1 cellular context compared by ENCODE assay signal in the genomic region with DNA sequence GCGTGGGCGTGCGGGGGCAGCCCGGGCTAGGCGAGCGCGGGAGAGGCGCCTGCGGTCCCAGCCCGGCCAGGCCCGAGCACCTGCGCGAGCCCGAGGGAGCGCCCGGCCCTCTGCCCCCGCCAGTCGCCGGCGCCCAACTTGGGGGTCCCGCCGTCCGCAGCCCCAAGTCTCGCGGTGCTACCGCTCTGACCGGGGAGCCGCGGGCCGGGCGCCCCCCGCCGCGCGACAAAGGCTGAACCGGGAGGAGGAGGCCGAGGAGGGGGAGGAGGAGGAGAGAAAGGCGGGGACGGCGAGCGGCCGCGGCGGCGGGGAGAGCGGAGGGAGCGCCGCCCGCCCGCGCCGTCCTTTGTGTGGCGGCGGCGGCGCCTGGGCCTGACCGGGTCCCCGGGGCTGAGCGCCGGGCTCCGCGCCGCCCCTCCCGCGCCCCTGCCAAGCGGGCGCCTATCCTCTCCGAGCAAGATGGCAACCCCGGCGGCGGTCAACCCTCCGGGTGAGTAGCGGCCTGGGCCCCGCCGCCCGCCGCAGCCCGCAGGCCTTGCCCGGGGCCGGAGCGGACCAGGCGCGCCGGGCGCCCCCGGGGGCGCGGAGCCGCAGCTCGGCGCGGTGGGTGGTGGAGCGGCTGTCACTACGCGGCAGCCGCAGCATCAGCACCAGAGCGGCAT.
TF ChIP-seq lines count a peak whose summit lies in the region.

TSS of gene ARNT2 (plus strand) at position 326 of the 662 bp plus-strand sequence. CDS start at position 460, 134 bp downstream.

TF ChIP-seq in IMR-90, 13 proteins besides CTCF, POLR2A, EP300 and RAD21 (continued from another document):
- TF ChIP-seq, protein P1, sequence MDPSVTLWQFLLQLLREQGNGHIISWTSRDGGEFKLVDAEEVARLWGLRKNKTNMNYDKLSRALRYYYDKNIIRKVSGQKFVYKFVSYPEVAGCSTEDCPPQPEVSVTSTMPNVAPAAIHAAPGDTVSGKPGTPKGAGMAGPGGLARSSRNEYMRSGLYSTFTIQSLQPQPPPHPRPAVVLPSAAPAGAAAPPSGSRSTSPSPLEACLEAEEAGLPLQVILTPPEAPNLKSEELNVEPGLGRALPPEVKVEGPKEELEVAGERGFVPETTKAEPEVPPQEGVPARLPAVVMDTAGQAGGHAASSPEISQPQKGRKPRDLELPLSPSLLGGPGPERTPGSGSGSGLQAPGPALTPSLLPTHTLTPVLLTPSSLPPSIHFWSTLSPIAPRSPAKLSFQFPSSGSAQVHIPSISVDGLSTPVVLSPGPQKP (IDR thresholded peaks at IDR 0.05; ENCODE audit: borderline replicate concordance, low read depth, low read length), result no peak
- TF ChIP-seq SMC3 (IDR thresholded peaks at IDR 0.05; ENCODE audit: low read depth, low read length) (no peak), CEBPB (IDR thresholded peaks at IDR 0.05; ENCODE audit: low read depth, low read length) (no peak), MAZ (IDR thresholded peaks at IDR 0.05; ENCODE audit: borderline replicate concordance, low read depth, low read length) (no peak; the same call in 1 of the 2 replicates), FOS (IDR thresholded peaks at IDR 0.05; ENCODE audit: low read depth, low read length) (no peak), RFX5 (IDR thresholded peaks at IDR 0.05; ENCODE audit: low read depth, low read length) (no peak), RCOR1 (IDR thresholded peaks at IDR 0.05; ENCODE audit: insufficient replicate concordance, low read length) (no peak)
- TF ChIP-seq, protein P2, sequence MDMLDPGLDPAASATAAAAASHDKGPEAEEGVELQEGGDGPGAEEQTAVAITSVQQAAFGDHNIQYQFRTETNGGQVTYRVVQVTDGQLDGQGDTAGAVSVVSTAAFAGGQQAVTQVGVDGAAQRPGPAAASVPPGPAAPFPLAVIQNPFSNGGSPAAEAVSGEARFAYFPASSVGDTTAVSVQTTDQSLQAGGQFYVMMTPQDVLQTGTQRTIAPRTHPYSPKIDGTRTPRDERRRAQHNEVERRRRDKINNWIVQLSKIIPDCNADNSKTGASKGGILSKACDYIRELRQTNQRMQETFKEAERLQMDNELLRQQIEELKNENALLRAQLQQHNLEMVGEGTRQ (IDR thresholded peaks at IDR 0.05; ENCODE audit: low read depth, low read length), result no peak
